Comparison of ENCODE assay signal across 2 cellular contexts in the genomic region with DNA sequence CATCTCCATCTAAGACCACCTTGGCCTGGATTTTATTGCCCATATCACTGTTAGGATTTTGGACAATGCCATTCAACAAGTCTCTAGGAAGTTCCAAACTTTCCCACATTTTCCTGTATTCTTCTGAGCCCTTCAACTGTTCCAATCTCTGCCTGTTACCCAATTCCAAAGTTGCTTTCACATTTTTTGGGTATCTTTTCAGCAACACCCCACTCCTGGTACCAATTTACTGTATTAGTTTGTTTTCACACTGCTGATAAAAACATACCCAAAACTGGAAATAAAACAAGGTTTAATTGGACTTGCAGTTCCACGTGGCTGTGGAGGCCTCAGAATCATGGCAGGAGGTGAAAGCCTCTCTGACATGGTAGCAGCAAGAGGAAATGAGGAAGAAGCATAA.
DNase-seq lines count a peak whose midpoint lies in the region; ATAC-seq, FAIRE-seq and TF ChIP-seq lines count a peak whose summit lies in the region.
"Not testable (repeated sequence)": the region's sequence is repeated elsewhere in the genome, so short reads cannot be mapped to it uniquely, and the experiment has no call there.

No MANE protein-coding gene starts in this region.

- FAIRE-seq in K562 (lab: Jason Lieb, UNC), result not testable (repeated sequence)

- not testable (repeated sequence) for DNase-seq in K562 (ENCODE audit: extremely low read depth in 1 of 4, low spot score in 3 of 4)

- not testable (repeated sequence) for H3K27ac ChIP-seq in HEK293 (ENCODE audit: extremely low read depth, low read depth, low read length); K562 (ENCODE audit: extremely low read depth, low read depth, low read length)

- TF ChIP-seq RAD21 in K562 (CRISPR knock-in tag; conservative IDR thresholded peaks at IDR 0.05 in 1 of 2, IDR thresholded peaks at IDR 0.05 in 1 of 2), result not testable (repeated sequence)

- H3K79me2 ChIP-seq in K562 (ENCODE audit: control insufficient read depth, insufficient read depth, low read length), result not testable (repeated sequence)

- not testable (repeated sequence) for H3K9me3 ChIP-seq in HEK293 (ENCODE audit: control insufficient read depth, insufficient read depth, low read depth, low read length); K562 (replicated peaks; ENCODE audit: control insufficient read depth, insufficient read depth, low read depth, low read length)

- H3K27me3 ChIP-seq in K562 (ENCODE audit: control insufficient read depth in 2 of 2, insufficient read depth in 2 of 2, low read length in 2 of 2), result not testable (repeated sequence)

- H2AFZ ChIP-seq in K562 (ENCODE audit: low read depth, low read length), result not testable (repeated sequence)

- not testable (repeated sequence) for TF ChIP-seq POLR2A in K562 (conservative IDR thresholded peaks at IDR 0.05)

- POLR2A ChIA-PET in HEK293 (lab: Yijun Ruan, JAX); K562 (lab: Yijun Ruan, JAX): not testable (repeated sequence)

- in situ Hi-C loops in K562 (cut with MboI), result not testable (repeated sequence)

- not testable (repeated sequence) for H3K9ac ChIP-seq in K562 (ENCODE audit: insufficient read depth in 1 of 2, low read depth in 2 of 2, low read length in 2 of 2)

- H3K9me1 ChIP-seq in K562 (ENCODE audit: control insufficient read depth, insufficient read depth, low read length), result not testable (repeated sequence)

- not testable (repeated sequence) for BruUV-seq in K562 (replicated peaks; lab: Mats Ljungman, UMichigan)

- CTCF ChIA-PET in HEK293 (lab: Yijun Ruan, JAX); K562 (lab: Yijun Ruan, JAX; ENCODE audit: low intra/inter-chr PET ratio): not testable (repeated sequence)

- TF ChIP-seq EP300 in K562 (IDR thresholded peaks at IDR 0.05; ENCODE audit: low read length), result not testable (repeated sequence)

- 0% methylated on average over 1 of the region's 1 CpG for WGBS in K562 (ENCODE audit: insufficient coverage, low coverage, missing lambda C conversion rate)

- intact Hi-C loops in K562 (cut with micrococcal nuclease), result not testable (repeated sequence)

- H3K4me3 ChIP-seq in HEK293 (ENCODE audit: low read depth, low read length); K562: not testable (repeated sequence)

- not testable (repeated sequence) for H3K4me1 ChIP-seq in HEK293 (ENCODE audit: control insufficient read depth, insufficient read depth, low read length); K562 (replicated peaks in 1 of 2; ENCODE audit: control insufficient read depth in 2 of 2, insufficient read depth in 2 of 2, low read length in 2 of 2)

- H3K4me2 ChIP-seq in K562 (ENCODE audit: insufficient read depth, low read length), result not testable (repeated sequence)

- H3K36me3 ChIP-seq in HEK293 (ENCODE audit: control insufficient read depth in 2 of 2, insufficient read depth in 1 of 2, low read length in 2 of 2); K562 (ENCODE audit: control insufficient read depth, insufficient read depth, low read length): not testable (repeated sequence)

- not testable (repeated sequence) for TF ChIP-seq CTCF in HEK293 (tag by site-specific recombination; IDR thresholded peaks at IDR 0.05); K562 (IDR thresholded peaks at IDR 0.05 in 2 of 3, conservative IDR thresholded peaks at IDR 0.05 in 1 of 3; ENCODE audit: insufficient read depth in 2 of 3, low read depth in 1 of 3, low read length in 3 of 3)

- not testable (repeated sequence) for H4K20me1 ChIP-seq in K562 (replicated peaks; ENCODE audit: control insufficient read depth, insufficient read depth, low read length)

- not testable (repeated sequence) for ATAC-seq in K562

TF ChIP-seq in HEK293, 187 proteins besides CTCF, POLR2A, EP300 and RAD21:
- TF ChIP-seq ZNF707 (tag by site-specific recombination; IDR thresholded peaks at IDR 0.05), result peak; percentile 79

TF ChIP-seq in K562, 482 proteins besides CTCF, POLR2A, EP300 and RAD21:
- TF ChIP-seq ZNF707 (CRISPR knock-in tag; conservative IDR thresholded peaks at IDR 0.05), result peak; percentile 90
